30 cellular contexts compared by ENCODE assay signal in the genomic region with DNA sequence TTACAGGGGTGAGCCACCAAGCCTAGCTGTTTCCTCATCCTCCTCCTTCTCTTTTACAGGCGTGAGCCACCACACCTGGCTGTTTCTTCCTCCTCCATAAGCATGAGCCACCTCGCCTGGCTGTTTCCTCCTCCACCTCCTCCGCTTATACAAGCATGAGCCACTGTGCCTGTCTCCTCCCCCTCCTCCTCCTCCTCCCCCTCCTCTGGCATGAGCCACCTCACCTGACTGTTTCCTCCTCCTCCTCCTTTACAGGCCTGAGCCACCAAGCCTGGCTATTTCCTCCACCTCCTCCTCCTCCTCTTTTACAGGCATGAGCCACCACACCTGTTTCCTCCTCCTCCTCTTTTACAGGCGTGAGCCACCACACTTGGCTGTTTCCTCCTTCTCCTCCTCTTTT. TPM values are rescaled to one million over a fixed set of nuclear protein-coding genes. Genes with fewer than 3 reads are reported as not detected.
"Had no signal": no experiment of that assay in that cellular context is flagged by ENCODE, and none has a peak within 500 bp of the region (broad histone marks: within the 10 kb centered on the region; RNA-seq: fewer than 3 reads in every experiment).

No MANE protein-coding gene starts in this region.

- H3K4me3 Mint-ChIP-seq: mesothelial cell of epicardium had no signal

- H3K27me3 ChIP-seq: dorsolateral prefrontal cortex, esophagus squamous epithelium, gastrocnemius medialis, heart right ventricle, left lung had no signal

- H3K4me3 ChIP-seq: coronary artery, dorsolateral prefrontal cortex, esophagus squamous epithelium, gastrocnemius medialis, heart right ventricle, left lung, lower lobe of right lung, mucosa of descending colon had no signal

- H3K36me3 Mint-ChIP-seq: mesothelial cell of epicardium had no signal

- H3K27ac Mint-ChIP-seq: mesothelial cell of epicardium had no signal

- ATAC-seq: esophagus mucosa, gastrocnemius medialis, heart right ventricle, left cardiac atrium, left lung, left ventricle myocardium superior, lower lobe of right lung, mucosa of descending colon had no signal

- H3K9me3 ChIP-seq: gastrocnemius medialis, left lung had no signal

- H3K27ac ChIP-seq: coronary artery, dorsolateral prefrontal cortex, epithelial cell of prostate, esophagus squamous epithelium, gastrocnemius medialis, heart right ventricle, left lung, lower lobe of right lung had no signal

- H3K4me1 ChIP-seq: esophagus squamous epithelium, gastrocnemius medialis, heart right ventricle, left lung, lower lobe of right lung had no signal

- DNase-seq: dermis blood vessel endothelial cell; dorsolateral prefrontal cortex; effector CD4-positive, alpha-beta T cell; effector memory CD4-positive, alpha-beta T cell; erythroblast; esophagus squamous epithelium; foreskin fibroblast; foreskin melanocyte; gastrocnemius medialis; glutamatergic neuron; head of caudate nucleus; heart right ventricle; hippocampal formation; left cardiac atrium; left ventricle myocardium superior; lower lobe of right lung; mesenchymal stem cell; mucosa of descending colon had no signal

- H3K4me1 Mint-ChIP-seq: mesothelial cell of epicardium had no signal

RNA-seq across cellular contexts. Expression of a gene that starts 49.8 kb away (rescaled TPM):
- total RNA-seq: dermis blood vessel endothelial cell, esophagus mucosa, esophagus squamous epithelium, gastrocnemius medialis, glomerular endothelial cell, heart right ventricle, kidney epithelial cell, left cardiac atrium, left lung, left ventricle myocardium superior, lower leg skin, lower lobe of right lung, lung microvascular endothelial cell, mesenteric fat pad, mesothelial cell of epicardium, mucosa of descending colon, myocyte had no signal
- polyA plus RNA-seq: heart right ventricle, keratinocyte had no signal
